Comparison of ENCODE assay signal across 8 cellular contexts in the genomic region with DNA sequence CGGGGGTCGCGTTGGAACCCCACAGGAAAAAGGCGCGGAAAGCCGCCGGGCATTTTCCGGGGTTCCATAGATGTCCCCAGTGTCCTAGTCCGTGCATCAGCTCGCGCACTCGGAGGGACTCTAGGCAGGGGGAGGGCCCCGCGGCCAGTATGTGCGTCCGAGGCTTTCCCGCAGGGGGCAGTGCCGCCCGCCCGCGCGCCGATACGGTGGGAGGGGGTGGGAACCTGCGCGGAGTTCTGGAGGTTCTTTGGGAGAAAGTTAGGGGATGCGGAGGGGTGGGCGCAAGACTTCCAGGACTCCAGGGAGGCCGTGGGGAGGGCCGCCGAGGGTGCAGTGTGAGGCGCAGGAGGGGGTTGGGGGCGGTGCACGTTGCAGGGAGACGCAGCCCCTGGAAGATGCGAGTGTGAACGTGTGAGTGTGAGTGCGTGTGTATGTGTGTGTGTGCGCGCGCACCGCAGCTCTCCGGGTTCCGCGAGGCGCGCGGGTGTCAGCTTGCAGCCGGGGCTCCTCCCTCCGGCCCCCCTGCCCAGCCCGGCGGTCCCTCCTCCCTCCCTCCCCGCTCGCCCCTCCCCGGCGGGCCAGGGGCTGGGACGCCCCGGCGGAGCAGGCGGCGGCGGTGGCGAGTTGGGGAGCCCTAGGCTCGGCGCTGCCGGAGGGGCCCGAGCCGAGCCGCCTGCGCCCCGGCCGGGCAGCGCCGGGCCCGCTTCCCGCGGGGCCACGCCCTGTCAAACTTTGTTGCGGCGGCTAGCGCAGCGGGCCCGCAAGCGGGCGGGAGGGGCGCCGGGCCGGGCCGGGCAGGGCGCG. TPM values are rescaled to one million over a fixed set of nuclear protein-coding genes. Genes with fewer than 3 reads are reported as not detected.
DNase-seq lines count a peak whose midpoint lies in the region; ATAC-seq, FAIRE-seq and TF ChIP-seq lines count a peak whose summit lies in the region.

Gene TCF7L1, plus strand, starts transcription at position 559 of the 804 bp plus-strand sequence. CDS start 293 bp downstream, outside the sequence.

- H3K27me3 ChIP-seq in OCI-LY1 (ENCODE audit: insufficient read depth, low read length): peaks cover 3% of the 10 kb centered on the region; the same call in 1 of the 2 replicates
- no peaks in the 10 kb centered on the region for H3K27me3 ChIP-seq in astrocyte (ENCODE audit: insufficient read depth, low read length)
- H3K27me3 ChIP-seq in trophoblast cell (ENCODE audit: insufficient read depth, low read length): peaks cover 14% of the 10 kb centered on the region

- ATAC-seq in left ventricle myocardium superior (peak; percentile 95), GM21360 (IDR thresholded peaks at IDR 0.05; ENCODE audit: unreplicated experiment) (no peak)

- H3K27ac ChIP-seq in HEK293 (ENCODE audit: extremely low read depth, low read depth, low read length): peak within 1 kb of the TSS; percentile 41; the same call in 1 of the 2 replicates
- no peak within 1 kb of the TSS for H3K27ac ChIP-seq in OCI-LY1 (ENCODE audit: low read depth, low read length, poor library complexity, severe bottlenecking)
- no peak within 1 kb of the TSS for H3K27ac ChIP-seq in astrocyte (ENCODE audit: low read depth, low read length)
- H3K27ac ChIP-seq in trophoblast cell (ENCODE audit: low read depth, low read length): peak within 1 kb of the TSS; percentile 40

- H2AFZ ChIP-seq in OCI-LY1 (ENCODE audit: low read length) (no peak within 1 kb of the TSS), astrocyte (ENCODE audit: low read depth, low read length) (peak within 1 kb of the TSS; percentile 93), trophoblast cell (ENCODE audit: insufficient read depth, low read length, poor library complexity) (peak within 1 kb of the TSS; percentile 65)

- peak within 1 kb of the TSS; percentile 76 for H3K18ac ChIP-seq in trophoblast cell (ENCODE audit: low read length)

- H3K4me1 ChIP-seq in HEK293 (ENCODE audit: control insufficient read depth, insufficient read depth, low read length): peaks cover 3% of the 10 kb centered on the region; the same call in 1 of the 2 replicates
- H3K4me1 ChIP-seq in OCI-LY1 (ENCODE audit: insufficient read depth, low read length, severe bottlenecking): no peaks in the 10 kb centered on the region
- H3K4me1 ChIP-seq in astrocyte (ENCODE audit: insufficient read depth, low read length): peaks cover 10% of the 10 kb centered on the region
- peaks cover 0 to 13% of the 10 kb centered on the region in 2 experiments for H3K4me1 ChIP-seq in trophoblast cell (ENCODE audit: control insufficient read depth in 1 of 2, insufficient read depth in 2 of 2, low read length in 2 of 2)

- POLR2A ChIA-PET in HEK293 (lab: Yijun Ruan, JAX): interaction anchor here (0.9 to 1.6 kb wide), 5 partner anchors 11 to 152 kb away, joined by 3 to 6 read pairs (median 5); no protein-coding TSS in a partner anchor

- peak within 1 kb of the TSS; percentile 42 for H2AK5ac ChIP-seq in trophoblast cell (ENCODE audit: low read length)

- H3K9me3 Mint-ChIP-seq in Calu3 (ENCODE audit: low read depth, unreplicated experiment) (no peaks in the 10 kb centered on the region), astrocyte (ENCODE audit: unreplicated experiment) (no peaks in the 10 kb centered on the region)

- intact Hi-C loops in Calu3 (cut with micrococcal nuclease; ENCODE audit: unreplicated experiment) (loop anchor here (1.0 to 5.0 kb wide), 2 partner anchors 152 to 169 kb away; no protein-coding TSS in a partner anchor), left ventricle myocardium superior (cut with micrococcal nuclease) (loop anchor here (5.0 kb wide), 1 partner anchor 154 kb away; no protein-coding TSS in a partner anchor)

- peak within 1 kb of the TSS; percentile 6 for H4K12ac ChIP-seq in trophoblast cell (ENCODE audit: low read depth, low read length)

- H3K14ac ChIP-seq in trophoblast cell (ENCODE audit: low read length): peak within 1 kb of the TSS; percentile 28

- H3K9me2 ChIP-seq in OCI-LY1 (ENCODE audit: low read depth, low read length): no peaks in the 10 kb centered on the region

- peaks cover 7% of the 10 kb centered on the region for H3K79me1 ChIP-seq in trophoblast cell (ENCODE audit: low read length)

- BruUV-seq in Calu3 (replicated peaks; lab: Mats Ljungman, UMichigan): no TSS peak

- peak within 1 kb of the TSS; percentile 58 for H3K4me3 ChIP-seq in HEK293 (ENCODE audit: low read depth, low read length)
- H3K4me3 ChIP-seq in OCI-LY1 (ENCODE audit: low read depth, low read length, poor library complexity, severe bottlenecking): peak within 1 kb of the TSS; percentile 41
- peak within 1 kb of the TSS; percentile 75 for H3K4me3 ChIP-seq in astrocyte (ENCODE audit: insufficient read depth, low read depth, low read length)
- peak within 1 kb of the TSS; percentile 81 for H3K4me3 ChIP-seq in trophoblast cell (ENCODE audit: low read depth, low read length)

- DNase-seq in Calu3 (peak; percentile 86), astrocyte (ENCODE audit: low read depth) (peak; percentile 84), left ventricle myocardium superior (peak; percentile 91), trophoblast cell (peak; percentile 54 to 72), NCI-H1105 treated with DMSO at 0.1 percent for 48 hours (lab: John Stamatoyannopoulos, UW) (no peak)

- CTCF ChIA-PET in Calu3 (lab: Charles Lee) (interaction anchor here (0.5 to 2.1 kb wide), 7 partner anchors 123 to 225 kb away, joined by 3 to 10 read pairs (median 4); no protein-coding TSS in a partner anchor), HEK293 (lab: Yijun Ruan, JAX) (interaction anchor here (0.6 to 4.2 kb wide), 23 partner anchors 8 to 207 kb away, joined by 3 to 36 read pairs (median 4); no protein-coding TSS in a partner anchor)

- H3K9ac ChIP-seq in OCI-LY1 (ENCODE audit: low read length) (no peak within 1 kb of the TSS), astrocyte (ENCODE audit: low read length) (peak within 1 kb of the TSS; percentile 80), trophoblast cell (ENCODE audit: low read length) (peak within 1 kb of the TSS; percentile 83)

- no peaks in the 10 kb centered on the region for H3K27me3 Mint-ChIP-seq in Calu3 (ENCODE audit: unreplicated experiment)
- no peaks in the 10 kb centered on the region for H3K27me3 Mint-ChIP-seq in astrocyte (ENCODE audit: low read depth, unreplicated experiment)

- peaks cover 0 to 3% of the 10 kb centered on the region in 2 experiments; a peak in 1 of 3 replicates for H3K36me3 ChIP-seq in HEK293 (ENCODE audit: control insufficient read depth in 2 of 2, insufficient read depth in 1 of 2, low read length in 2 of 2)
- no peaks in the 10 kb centered on the region for H3K36me3 ChIP-seq in OCI-LY1 (ENCODE audit: insufficient read depth, low read length)
- no peaks in the 10 kb centered on the region for H3K36me3 ChIP-seq in astrocyte (ENCODE audit: insufficient read depth, low read length)
- H3K36me3 ChIP-seq in trophoblast cell (ENCODE audit: control insufficient read depth in 1 of 2, insufficient read depth in 2 of 2, low read length in 2 of 2): no peaks in the 10 kb centered on the region

- H4K91ac ChIP-seq in trophoblast cell (ENCODE audit: low read depth, low read length): peak within 1 kb of the TSS; percentile 78

- H3K23ac ChIP-seq in trophoblast cell (ENCODE audit: low read length): no peak within 1 kb of the TSS

- H3K4me3 Mint-ChIP-seq in Calu3 (ENCODE audit: low read depth, unreplicated experiment) (peak within 1 kb of the TSS; percentile 81), astrocyte (ENCODE audit: unreplicated experiment) (peak within 1 kb of the TSS; percentile 91)

- H4K8ac ChIP-seq in trophoblast cell (ENCODE audit: low read depth, low read length): peak within 1 kb of the TSS; percentile 55

- peak within 1 kb of the TSS; percentile 47 for H2BK120ac ChIP-seq in trophoblast cell (ENCODE audit: insufficient read depth, low read length, poor library complexity)

- H3F3A ChIP-seq in OCI-LY1 (ENCODE audit: insufficient read depth, low read length): no peaks in the 10 kb centered on the region

- no CpG with 5 or more reads among the region's 91 CpGs for WGBS in trophoblast cell (ENCODE audit: extremely low coverage, insufficient coverage, insufficient read length)

- H3K27ac Mint-ChIP-seq in Calu3 (ENCODE audit: unreplicated experiment) (no peak within 1 kb of the TSS), astrocyte (ENCODE audit: unreplicated experiment) (peak within 1 kb of the TSS; percentile 78)

- H3K4me2 ChIP-seq in OCI-LY1 (ENCODE audit: low read length) (peak within 1 kb of the TSS; percentile 56; the same call in 1 of the 2 replicates), astrocyte (ENCODE audit: low read length) (peak within 1 kb of the TSS; percentile 87), trophoblast cell (ENCODE audit: low read length) (peak within 1 kb of the TSS; percentile 91)

- H3K79me2 ChIP-seq in OCI-LY1 (ENCODE audit: insufficient read depth, low read length): no peaks in the 10 kb centered on the region
- H3K79me2 ChIP-seq in astrocyte (ENCODE audit: insufficient read depth, low read length): peaks cover 3% of the 10 kb centered on the region
- H3K79me2 ChIP-seq in trophoblast cell (ENCODE audit: control insufficient read depth, insufficient read depth, low read length, poor library complexity): peaks cover 7% of the 10 kb centered on the region

- H2BK12ac ChIP-seq in trophoblast cell (ENCODE audit: low read length): peak within 1 kb of the TSS; percentile 24

- H3K36me3 Mint-ChIP-seq in Calu3 (ENCODE audit: insufficient read depth, unreplicated experiment) (peaks cover 9% of the 10 kb centered on the region), astrocyte (ENCODE audit: low read depth, unreplicated experiment) (peaks cover 2% of the 10 kb centered on the region)

- no peaks in the 10 kb centered on the region for H4K20me1 ChIP-seq in OCI-LY1 (ENCODE audit: insufficient read depth, low read length)
- peaks cover 33% of the 10 kb centered on the region for H4K20me1 ChIP-seq in astrocyte (ENCODE audit: insufficient read depth, low read length)

- H3K4me1 Mint-ChIP-seq in Calu3 (ENCODE audit: low read depth, unreplicated experiment) (no peaks in the 10 kb centered on the region), astrocyte (ENCODE audit: low read depth, unreplicated experiment) (peaks cover 15% of the 10 kb centered on the region)

- no peaks in the 10 kb centered on the region for H3K9me3 ChIP-seq in HEK293 (ENCODE audit: control insufficient read depth, insufficient read depth, low read depth, low read length)
- no peaks in the 10 kb centered on the region for H3K9me3 ChIP-seq in OCI-LY1 (ENCODE audit: low read length)
- no peaks in the 10 kb centered on the region for H3K9me3 ChIP-seq in astrocyte (ENCODE audit: insufficient read depth, low read depth, low read length)
- peaks cover 2% of the 10 kb centered on the region for H3K9me3 ChIP-seq in trophoblast cell (ENCODE audit: insufficient read depth, low read depth, low read length)

- TF ChIP-seq CTCF in Calu3 (IDR thresholded peaks at IDR 0.05; ENCODE audit: unreplicated experiment) (peak; percentile 89), HEK293 (tag by site-specific recombination; IDR thresholded peaks at IDR 0.05) (peak; percentile 91), OCI-LY1 (IDR thresholded peaks at IDR 0.05; ENCODE audit: low read length) (peak; percentile 27; the same call in 1 of the 2 replicates), astrocyte (IDR thresholded peaks at IDR 0.05; ENCODE audit: insufficient read depth, low read depth, low read length) (peak; percentile 40)

- H2BK5ac ChIP-seq in trophoblast cell (ENCODE audit: low read depth, low read length, poor library complexity): peak within 1 kb of the TSS; percentile 32

- H3K4ac ChIP-seq in trophoblast cell (ENCODE audit: low read depth, low read length): peak within 1 kb of the TSS; percentile 68

- no peak for FAIRE-seq in astrocyte (lab: Jason Lieb, UNC)

RNA-seq across cellular contexts. Expression of gene TCF7L1, which starts in this region (rescaled TPM):
- 2.9 and 3.0 TPM in 2 replicates for total RNA-seq in Calu3 (2022)
- 27.2 and 30.8 TPM in 2 replicates for total RNA-seq in astrocyte
- 7.1 TPM for total RNA-seq in left ventricle myocardium superior
- polyA plus RNA-seq in trophoblast cell (2013): 21.9 and 23.4 TPM in 2 replicates

Comparison
In these comparisons a context has a peak if more than half of its experiments do, and no peak if none do; other contexts are left out.
1. CTCF ChIP-seq: peak in every context shown above with its lines; median percentile 91 in HEK293; 89 in Calu3; 40 in astrocyte; 27 in OCI-LY1.
2. H3K27ac ChIP-seq: peak in HEK293 (single experiment) and trophoblast cell (single experiment); none in OCI-LY1 (single experiment) and astrocyte (single experiment).
3. Peak in every context shown above with its lines, with median percentiles within 50 percentile points of each other: H3K4me3 ChIP-seq and H3K4me2 ChIP-seq.